1 cellular context compared by ENCODE assay signal in genomic region chr11:75100314-75100713, GRCh38.
TF ChIP-seq lines count a peak whose summit lies in the region.

No MANE protein-coding gene starts in this region.

TF ChIP-seq in GM12878, 131 proteins besides CTCF, POLR2A, EP300 and RAD21 (continued from another document):
- TF ChIP-seq TCF3 (IDR thresholded peaks at IDR 0.05; ENCODE audit: borderline replicate concordance, insufficient read depth, low read depth, low read length) (no peak), LARP7 (IDR thresholded peaks at IDR 0.05) (no peak), SREBF2 (IDR thresholded peaks at IDR 0.05; ENCODE audit: low read length) (no peak), NBN (IDR thresholded peaks at IDR 0.05) (no peak), MLLT1 (IDR thresholded peaks at IDR 0.05) (peak; percentile 86), EZH2 (IDR thresholded peaks at IDR 0.05; ENCODE audit: borderline replicate concordance, control insufficient read depth, low read depth, low read length) (no peak), HDGF (IDR thresholded peaks at IDR 0.05) (0 out of 2 replicates have a peak, but pooled peaks have one; percentile 46), TBL1XR1 (IDR thresholded peaks at IDR 0.05; ENCODE audit: low read depth, low read length) (no peak), IKZF1 (conservative IDR thresholded peaks at IDR 0.05) (peak; percentile 32), SPI1 (IDR thresholded peaks at IDR 0.05; ENCODE audit: borderline replicate concordance, insufficient read depth, low read depth, low read length) (peak; percentile 80), IRF4 (IDR thresholded peaks at IDR 0.05; ENCODE audit: low read depth, low read length) (peak; percentile 25; the same call in 1 of the 2 replicates), NR2C2 (IDR thresholded peaks at IDR 0.05; ENCODE audit: borderline replicate concordance, control insufficient read depth, insufficient read length, low read depth) (no peak), ZNF384 (IDR thresholded peaks at IDR 0.05; ENCODE audit: borderline replicate concordance, low read depth, low read length) (no peak), NR2F1 (conservative IDR thresholded peaks at IDR 0.05) (peak; percentile 74), NKRF (conservative IDR thresholded peaks at IDR 0.05) (no peak), JUNB (IDR thresholded peaks at IDR 0.05) (0 out of 2 replicates have a peak, but pooled peaks have one; percentile 22), RELA (IDR thresholded peaks at IDR 0.05; ENCODE audit: borderline replicate concordance, partially characterized antibody) (peak; percentile 78), ZNF217 (IDR thresholded peaks at IDR 0.05) (no peak), IKZF2 (IDR thresholded peaks at IDR 0.05) (peak in 1 of 2 experiments; percentile 28; a peak in 1 of 4 replicates), RELB (IDR thresholded peaks at IDR 0.05; ENCODE audit: low read depth) (0 out of 2 replicates have a peak, but pooled peaks have one; percentile 34), POU2F2 (IDR thresholded peaks at IDR 0.05; ENCODE audit: borderline replicate concordance, low read depth, low read length) (peak; percentile 49; the same call in 1 of the 3 replicates), CREB1 (IDR thresholded peaks at IDR 0.05; ENCODE audit: low read depth) (peak; percentile 50; the same call in 1 of the 2 replicates)
